12 cellular contexts compared by ENCODE assay signal in genomic region chr3:20930034-20930433, GRCh38.
DNase-seq lines count a peak whose midpoint lies in the region; ATAC-seq and TF ChIP-seq lines count a peak whose summit lies in the region.
"Had no signal": no experiment of that assay in that cellular context is flagged by ENCODE, and none has a peak within 500 bp of the region (broad histone marks: within the 10 kb centered on the region; RNA-seq: fewer than 3 reads in every experiment).

No MANE protein-coding gene starts in this region.

- TF ChIP-seq CTCF in chondrocyte (IDR thresholded peaks at IDR 0.05), result peak; percentile 68
- no peak for TF ChIP-seq CTCF in suprapubic skin (IDR thresholded peaks at IDR 0.05)

- DNase-seq in NCI-H526 treated with DMSO at 0.1 percent for 48 hours (lab: John Stamatoyannopoulos, UW), result peak; percentile 2
- no peak for DNase-seq in NCI-H526 (lab: John Stamatoyannopoulos, UW)
- DNase-seq in NCI-H1048 (lab: John Stamatoyannopoulos, UW), result peak; percentile 2
- no peak for DNase-seq in chondrocyte (ENCODE audit: low spot score)
- peak; percentile 36 for DNase-seq in pons (ENCODE audit: low spot score)
- DNase-seq in suprapubic skin (ENCODE audit: low spot score in 2 of 2), result no peak
- no peak for DNase-seq in cerebellar nuclear complex (lab: John Stamatoyannopoulos, UW)
- DNase-seq: naive B cell had no signal

- WGBS in suprapubic skin, result 25% methylated on average over 3 of the region's 3 CpGs

- no peak for TF ChIP-seq POLR2A in suprapubic skin (IDR thresholded peaks at IDR 0.05)

- no peak overlapping the region for H3K4me3 Mint-ChIP-seq in chondrocyte (ENCODE audit: unreplicated experiment)
- H3K4me3 Mint-ChIP-seq: IgD-negative memory B cell, naive B cell had no signal

- H3K27ac ChIP-seq in suprapubic skin, result no peak overlapping the region
- H3K27ac ChIP-seq: BLaER1 treated with 17β-estradiol and CSF1 and Interleukin-3, amounts not matched to agents 10 nM and 100 nM had no signal

- ATAC-seq in HG02981 (IDR thresholded peaks at IDR 0.05; ENCODE audit: unreplicated experiment), result no peak
- ATAC-seq: activated CD4-positive, CD25-positive, alpha-beta regulatory T cell treated with anti-CD3 and anti-CD28 coated beads, Interleukin-2, amount 50 U/mL, for 24 hours had no signal

- H3K4me1 Mint-ChIP-seq in chondrocyte (ENCODE audit: low read depth), result no peaks in the 10 kb centered on the region
- H3K4me1 Mint-ChIP-seq: IgD-negative memory B cell, naive B cell had no signal

- H3K9me3 ChIP-seq in suprapubic skin, result peaks cover 3% of the 10 kb centered on the region
- H3K9me3 ChIP-seq: BLaER1 treated with 17β-estradiol and CSF1 and Interleukin-3, amounts not matched to agents 10 nM and 100 nM had no signal

- no peak for TF ChIP-seq EP300 in suprapubic skin (IDR thresholded peaks at IDR 0.05)

- H3K36me3 ChIP-seq in suprapubic skin, result no peaks in the 10 kb centered on the region
- H3K36me3 ChIP-seq: BLaER1 treated with 17β-estradiol and CSF1 and Interleukin-3, amounts not matched to agents 10 nM and 100 nM had no signal

- H3K27me3 Mint-ChIP-seq in chondrocyte (ENCODE audit: low read depth), result no peaks in the 10 kb centered on the region
- H3K27me3 Mint-ChIP-seq: IgD-negative memory B cell, naive B cell had no signal

- no peaks in the 10 kb centered on the region for H3K27me3 ChIP-seq in suprapubic skin
- H3K27me3 ChIP-seq: BLaER1 treated with 17β-estradiol and CSF1 and Interleukin-3, amounts not matched to agents 10 nM and 100 nM had no signal

- no peak overlapping the region for H3K4me3 ChIP-seq in suprapubic skin
- H3K4me3 ChIP-seq: BLaER1 treated with 17β-estradiol and CSF1 and Interleukin-3, amounts not matched to agents 10 nM and 100 nM had no signal

- H3K36me3 Mint-ChIP-seq in chondrocyte (ENCODE audit: low read depth), result no peaks in the 10 kb centered on the region
- H3K36me3 Mint-ChIP-seq: IgD-negative memory B cell, naive B cell had no signal

- H3K27ac Mint-ChIP-seq in chondrocyte (ENCODE audit: unreplicated experiment), result no peak overlapping the region
- H3K27ac Mint-ChIP-seq: IgD-negative memory B cell, naive B cell had no signal

- no peaks in the 10 kb centered on the region for H3K4me1 ChIP-seq in suprapubic skin
- H3K4me1 ChIP-seq: BLaER1 treated with 17β-estradiol and CSF1 and Interleukin-3, amounts not matched to agents 10 nM and 100 nM had no signal

- no peaks in the 10 kb centered on the region for H3K9me3 Mint-ChIP-seq in chondrocyte (ENCODE audit: low read depth)

Comparison
In these comparisons a context has a peak if more than half of its experiments do, and no peak if none do; other contexts are left out.
1. DNase-seq: peak in NCI-H526 treated with DMSO at 0.1 percent for 48 hours (single experiment), NCI-H1048 (single experiment) and pons (single experiment); none in NCI-H526 (0 of 2), chondrocyte (single experiment), suprapubic skin (0 of 2) and cerebellar nuclear complex (0 of 2).